24 cellular contexts compared by ENCODE assay signal in genomic region chr4:89338206-89338605, GRCh38. TPM values are rescaled to one million over a fixed set of nuclear protein-coding genes. Genes with fewer than 3 reads are reported as not detected.
"Had no signal": no experiment of that assay in that cellular context is flagged by ENCODE, and none has a peak within 500 bp of the region (broad histone marks: within the 10 kb centered on the region; RNA-seq: fewer than 3 reads in every experiment).

No MANE protein-coding gene starts in this region.

- H3K27ac ChIP-seq: body of pancreas, breast epithelium had no signal

- DNase-seq: activated CD4-positive, alpha-beta T cell treated with anti-CD3 and anti-CD28 coated beads, Interleukin-2, amount 10 ng/mL, durations not matched to agents 24 days and 14 days; activated CD4-positive, alpha-beta T cell treated with anti-CD3 and anti-CD28 coated beads, Interleukin-2, amount 50 U/mL, for 4 hours; activated CD8-positive, alpha-beta T cell treated with anti-CD3 and anti-CD28 coated beads for 36 hours; activated gamma-delta T cell treated with Interleukin-2 at 50 U/mL for 16 hours; activated naive CD4-positive, alpha-beta T cell treated with anti-CD3 and anti-CD28 coated beads for 36 hours; activated naive CD8-positive, alpha-beta T cell treated with anti-CD3 and anti-CD28 coated beads for 36 hours; activated T-cell treated with anti-CD3 and anti-CD28 coated beads, Interleukin-2, amount 50 U/mL, for 1 hour; activated T-cell treated with anti-CD3 and anti-CD28 coated beads, Interleukin-2, amount 50 U/mL, for 72 hours; body of pancreas; NCI-H1092; NCI-H1436 treated with DMSO at 0.1 percent for 48 hours; NCI-H1694 treated with DMSO at 0.1 percent for 48 hours; NCI-H2029; NCI-H345; NCI-H524 treated with DMSO at 0.1 percent for 48 hours; OCI-M1; Right ventricle myocardium superior; SW 1271; T-helper 1 cell; T1000 had no signal

- H3K27ac Mint-ChIP-seq: activated CD4-positive, alpha-beta T cell treated with anti-CD3 and anti-CD28 coated beads, Interleukin-2, amount 10 ng/mL, durations not matched to agents 24 days and 14 days; activated CD8-positive, alpha-beta T cell treated with anti-CD3 and anti-CD28 coated beads for 36 hours; activated naive CD4-positive, alpha-beta T cell treated with anti-CD3 and anti-CD28 coated beads for 36 hours; activated T-helper 2 cell treated with anti-CD3 and anti-CD28 coated beads, Interferon-gamma antibody, Interleukin-2, Interleukin-4, amounts not matched to agents 10 μg/mL and 5 μg/mL and 100 μg/mL, durations not matched to agents 14 hours and 24 hours and 36 hours had no signal

- H3K36me3 ChIP-seq: breast epithelium had no signal

- H3K27me3 ChIP-seq: body of pancreas, breast epithelium had no signal

- H3K27me3 Mint-ChIP-seq: activated CD4-positive, alpha-beta T cell treated with anti-CD3 and anti-CD28 coated beads, Interleukin-2, amount 10 ng/mL, durations not matched to agents 24 days and 14 days; activated CD8-positive, alpha-beta T cell treated with anti-CD3 and anti-CD28 coated beads for 36 hours; activated naive CD8-positive, alpha-beta T cell treated with anti-CD3 and anti-CD28 coated beads for 36 hours had no signal

- H3K36me3 Mint-ChIP-seq: activated naive CD8-positive, alpha-beta T cell treated with anti-CD3 and anti-CD28 coated beads for 36 hours had no signal

- H3K4me1 ChIP-seq: breast epithelium had no signal

- H3K9me3 Mint-ChIP-seq: activated CD4-positive, alpha-beta T cell treated with anti-CD3 and anti-CD28 coated beads, Interleukin-2, amount 10 ng/mL, durations not matched to agents 24 days and 14 days; activated CD8-positive, alpha-beta T cell treated with anti-CD3 and anti-CD28 coated beads for 36 hours; activated naive CD4-positive, alpha-beta T cell treated with anti-CD3 and anti-CD28 coated beads for 36 hours; activated naive CD8-positive, alpha-beta T cell treated with anti-CD3 and anti-CD28 coated beads for 36 hours; activated T-cell treated with anti-CD3 and anti-CD28 coated beads, Interleukin-2, amount 50 U/mL, for 72 hours; activated T-helper 2 cell treated with anti-CD3 and anti-CD28 coated beads, Interferon-gamma antibody, Interleukin-2, Interleukin-4, amounts not matched to agents 10 μg/mL and 5 μg/mL and 100 μg/mL, durations not matched to agents 14 hours and 24 hours and 36 hours had no signal

- H3K4me3 Mint-ChIP-seq: activated CD4-positive, alpha-beta T cell treated with anti-CD3 and anti-CD28 coated beads, Interleukin-2, amount 10 ng/mL, durations not matched to agents 24 days and 14 days; activated CD8-positive, alpha-beta T cell treated with anti-CD3 and anti-CD28 coated beads for 36 hours; activated naive CD4-positive, alpha-beta T cell treated with anti-CD3 and anti-CD28 coated beads for 36 hours; activated naive CD8-positive, alpha-beta T cell treated with anti-CD3 and anti-CD28 coated beads for 36 hours; activated T-cell treated with anti-CD3 and anti-CD28 coated beads, Interleukin-2, amount 50 U/mL, for 72 hours had no signal

- H3K4me3 ChIP-seq: body of pancreas, breast epithelium, K562 had no signal

- ATAC-seq: activated CD8-positive, alpha-beta T cell treated with anti-CD3 and anti-CD28 coated beads for 36 hours; activated T-cell treated with anti-CD3 and anti-CD28 coated beads, Interleukin-2, amount 50 U/mL, for 72 hours; body of pancreas; K562 had no signal

RNA-seq across cellular contexts. Expression of gene GPRIN3, which starts 30.6 kb away (rescaled TPM):
- total RNA-seq: MCF 10A had no signal
- polyA plus RNA-seq: K562 had no signal
